ENCODE assay signal across 8 cellular contexts in genomic region chr1:117312453-117313138, GRCh38. TPM values are rescaled to one million over a fixed set of nuclear protein-coding genes. Genes with fewer than 3 reads are reported as not detected.
DNase-seq lines count a peak whose midpoint lies in the region; ATAC-seq, FAIRE-seq and TF ChIP-seq lines count a peak whose summit lies in the region.

No MANE protein-coding gene starts in this region.

- no peak overlapping the region for H2AFZ ChIP-seq in Karpas-422 (ENCODE audit: low read length)

- H3K27ac ChIP-seq in Karpas-422 (ENCODE audit: low read length) = no peak overlapping the region
- no peak overlapping the region for H3K27ac ChIP-seq in pancreas

- DNase-seq in GM06990 (ENCODE audit: extremely low read depth, insufficient read length) = peak; percentile 18
- peak; percentile 74 for DNase-seq in Karpas-422
- peak; percentile 17 for DNase-seq in central memory CD4-positive, alpha-beta T cell
- DNase-seq in pancreas = peak in 1 of 6 donors; percentile 16
- DNase-seq in NCI-H1105 treated with DMSO at 0.1 percent for 48 hours (lab: John Stamatoyannopoulos, UW) = no peak
- no peak for DNase-seq in NCI-H1694 (lab: John Stamatoyannopoulos, UW)
- DNase-seq in GDM1 (lab: John Stamatoyannopoulos, UW) = no peak

- H3K27me3 ChIP-seq in GM06990 (replicated peaks; ENCODE audit: control insufficient read depth, insufficient read depth, low read length) = no peaks in the 10 kb centered on the region
- H3K27me3 ChIP-seq in Karpas-422 (ENCODE audit: low read length) = no peaks in the 10 kb centered on the region
- H3K27me3 ChIP-seq in pancreas = no peaks in the 10 kb centered on the region

- TF ChIP-seq CTCF in GM06990 (IDR thresholded peaks at IDR 0.05; ENCODE audit: insufficient read depth, low read length, poor library complexity, severe bottlenecking) (peak; percentile 77), pancreas (IDR thresholded peaks at IDR 0.05) (peak; percentile 21 to 68 (median 50))

- 27 to 41% methylated on average over 4 of the region's 4 CpGs for WGBS in pancreas, 2 donors

- H3K9ac ChIP-seq in Karpas-422 (ENCODE audit: low read length) = no peak overlapping the region

- H3K4me3 ChIP-seq in GM06990 (replicated peaks; ENCODE audit: low read depth, low read length) (no peak overlapping the region), Karpas-422 (ENCODE audit: low read length) (no peak overlapping the region), pancreas (no peak overlapping the region)

- H3K9me3 ChIP-seq in Karpas-422 (ENCODE audit: low read length) (no peaks in the 10 kb centered on the region), pancreas (no peaks in the 10 kb centered on the region)

- no peaks in the 10 kb centered on the region for H3K36me3 ChIP-seq in GM06990 (ENCODE audit: control insufficient read depth, insufficient read depth, low read length)
- H3K36me3 ChIP-seq in Karpas-422 (ENCODE audit: insufficient read depth, low read length) = no peaks in the 10 kb centered on the region
- no peaks in the 10 kb centered on the region for H3K36me3 ChIP-seq in pancreas

- no peak for FAIRE-seq in pancreas (lab: Jason Lieb, UNC)

- intact Hi-C loops in pancreas (cut with DNase I) = no loop called here

- H3K4me1 ChIP-seq in Karpas-422 (ENCODE audit: low read length) = no peaks in the 10 kb centered on the region
- H3K4me1 ChIP-seq in pancreas = no peaks in the 10 kb centered on the region

- ATAC-seq in pancreas (peak; percentile 61 to 89 (median 80)), GM18502 (IDR thresholded peaks at IDR 0.05; ENCODE audit: poor library complexity, unreplicated experiment) (no peak)

- no peaks in the 10 kb centered on the region for H3K9me2 ChIP-seq in Karpas-422 (replicated peaks; ENCODE audit: insufficient read depth, low read length)

- no peak overlapping the region for H3K4me2 ChIP-seq in Karpas-422 (ENCODE audit: low read depth, low read length, poor library complexity, severe bottlenecking)

- no peaks in the 10 kb centered on the region for H3K79me2 ChIP-seq in Karpas-422 (ENCODE audit: low read length)

- no peaks in the 10 kb centered on the region for H4K20me1 ChIP-seq in Karpas-422 (ENCODE audit: insufficient read depth, low read depth, low read length)

RNA-seq across cellular contexts. Expression of gene MAN1A2, which starts 54.7 kb away (rescaled TPM):
- total RNA-seq in Karpas-422 (2014; rRNA removed; shearing (Covaris generic); ENCODE audit: low replicate concordance) = 29.5 and 43.0 TPM in 2 replicates
- total RNA-seq in pancreas = 10 to 100 TPM; 37.4 to 50.7 (median 45.7) TPM
- polyA plus RNA-seq in pancreas = 1 to 10 TPM; 6.0 to 8.4 TPM

Comparison
In these comparisons a context has a peak if more than half of its experiments do, and no peak if none do; other contexts are left out.
1. DNase-seq: peak in GM06990 (single experiment), Karpas-422 (single experiment) and central memory CD4-positive, alpha-beta T cell (single experiment); none in NCI-H1105 treated with DMSO at 0.1 percent for 48 hours (single experiment), NCI-H1694 (single experiment) and GDM1 (single experiment).